15 cellular contexts compared by ENCODE assay signal in genomic region chr19:3249408-3249807, GRCh38. TPM values are rescaled to one million over a fixed set of nuclear protein-coding genes. Genes with fewer than 3 reads are reported as not detected.
A peak's percentile ranks its signal among the peaks of the same experiment; 100 is the strongest.
DNase-seq lines count a peak whose midpoint lies in the region; ATAC-seq and TF ChIP-seq lines count a peak whose summit lies in the region.
"Had no signal": no experiment of that assay in that cellular context is flagged by ENCODE, and none has a peak within 500 bp of the region (broad histone marks: within the 10 kb centered on the region; RNA-seq: fewer than 3 reads in every experiment).

No MANE protein-coding gene starts in this region.

- H3K9me3 ChIP-seq in A673 (ENCODE audit: low read depth, low read length, poor library complexity, severe bottlenecking), result peaks cover 6% of the 10 kb centered on the region
- peaks cover 4% of the 10 kb centered on the region for H3K9me3 ChIP-seq in effector memory CD4-positive, alpha-beta T cell (ENCODE audit: control insufficient read depth, low read length)
- H3K9me3 ChIP-seq: right lobe of liver had no signal

- POLR2A ChIA-PET in A673 (lab: Charles Lee; ENCODE audit: low non-redundant PET), result interaction anchor here (0.7 kb wide), 1 partner anchor 19 kb away, joined by 4 read pairs; no protein-coding TSS in a partner anchor

- H3K4me1 ChIP-seq in A673 (ENCODE audit: insufficient read depth, low read length, poor library complexity, severe bottlenecking), result peaks cover 11% of the 10 kb centered on the region
- H3K4me1 ChIP-seq in effector memory CD4-positive, alpha-beta T cell (ENCODE audit: control insufficient read depth, insufficient read depth, low read length, poor library complexity, severe bottlenecking), result no peaks in the 10 kb centered on the region
- H3K4me1 ChIP-seq: right lobe of liver had no signal

- TF ChIP-seq CTCF in A673 (conservative IDR thresholded peaks at IDR 0.05; ENCODE audit: low read depth, low read length), result no peak

- in situ Hi-C loops in Caki2 (cut with HindIII; ENCODE audit: low pct_unique_long_range_greater_than_20kb, low sequenced_read_pairs), result no loop called here

- peak overlapping the region; percentile 27 for H3K4me3 ChIP-seq in A673 (ENCODE audit: low read depth, low read length, poor library complexity, severe bottlenecking)
- H3K4me3 ChIP-seq in effector memory CD4-positive, alpha-beta T cell (ENCODE audit: insufficient read depth, low read depth, low read length, poor library complexity, severe bottlenecking), result no peak overlapping the region
- H3K4me3 ChIP-seq: right lobe of liver had no signal

- intact Hi-C loops in A673 (cut with micrococcal nuclease; ENCODE audit: unreplicated experiment), result no loop called here
- intact Hi-C loops in sciatic nerve (cut with DNase I), result no loop called here

- H3K27me3 ChIP-seq in A673 (replicated peaks; ENCODE audit: insufficient read depth, low read depth, low read length, poor library complexity), result no peaks in the 10 kb centered on the region
- H3K27me3 ChIP-seq in effector memory CD4-positive, alpha-beta T cell (replicated peaks; ENCODE audit: control insufficient read depth, insufficient read depth, low read length, poor library complexity, severe bottlenecking), result no peaks in the 10 kb centered on the region
- H3K27me3 ChIP-seq: right lobe of liver had no signal

- peak overlapping the region; percentile 72 for H3K27ac ChIP-seq in A673 (ENCODE audit: low read depth, low read length, poor library complexity, severe bottlenecking)
- H3K27ac ChIP-seq in effector memory CD4-positive, alpha-beta T cell (ENCODE audit: insufficient read depth, low read length, poor library complexity, severe bottlenecking), result no peak overlapping the region
- H3K27ac ChIP-seq: KMS-11, right lobe of liver had no signal

- no peak for ATAC-seq in sciatic nerve
- ATAC-seq: left colon, T-cell had no signal

- H3K36me3 ChIP-seq in A673 (ENCODE audit: insufficient read depth, low read length, poor library complexity, severe bottlenecking), result no peaks in the 10 kb centered on the region
- no peaks in the 10 kb centered on the region for H3K36me3 ChIP-seq in effector memory CD4-positive, alpha-beta T cell (ENCODE audit: control insufficient read depth, insufficient read depth, low read length)
- H3K36me3 ChIP-seq: right lobe of liver had no signal

- CTCF ChIA-PET in A673 (lab: Charles Lee), result interaction anchor here (0.6 to 1.1 kb wide), 2 partner anchors 18 to 411 kb away, joined by 4 read pairs; no protein-coding TSS in a partner anchor

- peak; percentile 91 for DNase-seq in A673 (ENCODE audit: low spot score)
- DNase-seq in Caki2 (ENCODE audit: low read depth), result peak; percentile 30
- DNase-seq in NCI-H82 (lab: John Stamatoyannopoulos, UW), result peak; percentile 80
- peak; percentile 10 for DNase-seq in dermis blood vessel endothelial cell
- no peak for DNase-seq in sciatic nerve (ENCODE audit: low spot score)
- no peak for DNase-seq in effector memory CD4-positive, alpha-beta T cell
- DNase-seq in NCI-H1436 treated with DMSO at 0.1 percent for 48 hours (lab: John Stamatoyannopoulos, UW), result no peak
- DNase-seq: activated CD8-positive, alpha-beta memory T cell treated with anti-CD3 and anti-CD28 coated beads for 24 hours; caudate nucleus; CD8-positive, alpha-beta memory T cell; left colon; right lobe of liver; T-cell had no signal

- no TSS peak for BruUV-seq in A673 (replicated peaks; lab: Mats Ljungman, UMichigan)

RNA-seq across cellular contexts. Expression of gene CELF5, which starts 24.9 kb away (rescaled TPM):
- total RNA-seq in A673 (2021) (3.1 and 3.7 TPM in 2 replicates), dermis blood vessel endothelial cell (not detected in 2 replicates), sciatic nerve (0.18 TPM)
- 0.47 TPM in 1 of 2 replicates, not detected in the other for total RNA-seq in Caki2 (2014; rRNA removed; shearing (Covaris generic); ENCODE audit: low replicate concordance)
- total RNA-seq: endothelial cell of umbilical vein had no signal

Comparison
In these comparisons a context has a peak if more than half of its experiments do, and no peak if none do; other contexts are left out.
1. DNase-seq: peak in A673 (single experiment), Caki2 (single experiment), NCI-H82 (single experiment) and dermis blood vessel endothelial cell (single experiment); none in sciatic nerve (single experiment), effector memory CD4-positive, alpha-beta T cell (0 of 3) and NCI-H1436 treated with DMSO at 0.1 percent for 48 hours (single experiment).